ENCODE assay signal across 12 cellular contexts in genomic region chr5:150538007-150538917, GRCh38. TPM values are rescaled to one million over a fixed set of nuclear protein-coding genes. Genes with fewer than 3 reads are reported as not detected.
DNase-seq lines count a peak whose midpoint lies in the region; ATAC-seq and TF ChIP-seq lines count a peak whose summit lies in the region.
"Had no signal": no experiment of that assay in that cellular context is flagged by ENCODE, and none has a peak within 500 bp of the region (broad histone marks: within the 10 kb centered on the region; RNA-seq: fewer than 3 reads in every experiment).

No MANE protein-coding gene starts in this region.

- intact Hi-C loops in Panc1 (cut with micrococcal nuclease; ENCODE audit: unreplicated experiment) = no loop called here
- intact Hi-C loops in PC-9 (cut with micrococcal nuclease; ENCODE audit: unreplicated experiment) = no loop called here

- no peaks in the 10 kb centered on the region; the same call in 1 of the 2 replicates for H3F3A ChIP-seq in PC-9 (ENCODE audit: insufficient read depth, low read depth)

- DNase-seq in EL = peak; percentile 69
- DNase-seq in Panc1 (ENCODE audit: low read depth, low spot score) = no peak
- peak; percentile 64 for DNase-seq in epithelial cell of esophagus (ENCODE audit: low read depth)
- peak; percentile 88 for DNase-seq in myocyte (ENCODE audit: low read depth)
- no peak for DNase-seq in PC-9
- no peak for DNase-seq in pons (ENCODE audit: low spot score)
- DNase-seq: C1 segment of cervical spinal cord; Karpas-422; stimulated activated naive CD4-positive, alpha-beta T cell had no signal

- ATAC-seq in Panc1 = peak; percentile 52; the same call in 1 of the 2 replicates
- ATAC-seq in HG02798 (IDR thresholded peaks at IDR 0.05; ENCODE audit: poor library complexity, unreplicated experiment) = no peak
- ATAC-seq in GM19395 (IDR thresholded peaks at IDR 0.05; ENCODE audit: unreplicated experiment) = no peak
- ATAC-seq: mucosa of descending colon had no signal

- H3K27ac ChIP-seq in Panc1 (ENCODE audit: low read length) (no peak overlapping the region), PC-9 (no peak overlapping the region)

- H3K36me3 ChIP-seq in Panc1 (ENCODE audit: control insufficient read depth, insufficient read depth, low read length) (peaks cover 17% of the 10 kb centered on the region), PC-9 (ENCODE audit: low read depth) (peaks cover 16% of the 10 kb centered on the region; the same call in 1 of the 2 replicates)

- H4K20me1 ChIP-seq in PC-9 (ENCODE audit: insufficient read depth) = no peaks in the 10 kb centered on the region

- H3K4me3 ChIP-seq in Panc1 (ENCODE audit: low read depth in 2 of 2, low read length in 2 of 2) = no peak overlapping the region
- no peak overlapping the region for H3K4me3 ChIP-seq in epithelial cell of esophagus (ENCODE audit: low read length)
- H3K4me3 ChIP-seq in PC-9 = no peak overlapping the region
- H3K4me3 ChIP-seq: mucosa of descending colon had no signal

- no peak for TF ChIP-seq CTCF in Panc1 (IDR thresholded peaks at IDR 0.05)
- no peak for TF ChIP-seq CTCF in epithelial cell of esophagus (IDR thresholded peaks at IDR 0.05; ENCODE audit: insufficient read depth, low read depth, low read length, missing control alignments)
- no peak for TF ChIP-seq CTCF in PC-9 (conservative IDR thresholded peaks at IDR 0.05)

- no peaks in the 10 kb centered on the region for H3K79me2 ChIP-seq in PC-9 (ENCODE audit: low read depth)

- BruUV-seq in Panc1 (replicated peaks; lab: Mats Ljungman, UMichigan) = no TSS peak
- no TSS peak for BruUV-seq in PC-9 (replicated peaks; lab: Mats Ljungman, UMichigan)

- H3K4me1 ChIP-seq in Panc1 (ENCODE audit: control insufficient read depth, insufficient read depth, low read length) (no peaks in the 10 kb centered on the region), PC-9 (replicated peaks; ENCODE audit: insufficient read depth) (no peaks in the 10 kb centered on the region)

- H3K9me2 ChIP-seq in PC-9 (ENCODE audit: insufficient read depth) = no peaks in the 10 kb centered on the region

- H3K27me3 ChIP-seq in Panc1 (ENCODE audit: control insufficient read depth, insufficient read depth, low read length) (no peaks in the 10 kb centered on the region), PC-9 (ENCODE audit: insufficient read depth, low read depth) (no peaks in the 10 kb centered on the region)

- POLR2A ChIA-PET in Panc1 (lab: Charles Lee) = no interaction called here
- POLR2A ChIA-PET in PC-9 (lab: Charles Lee; ENCODE audit: unreplicated experiment) = no interaction called here

- no peak overlapping the region for H2AFZ ChIP-seq in PC-9

- in situ Hi-C loops in Panc1 (cut with HindIII; ENCODE audit: low pct_unique_long_range_greater_than_20kb, low sequenced_read_pairs) = no loop called here

- CTCF ChIA-PET in Panc1 (lab: Charles Lee) = interaction anchor here (0.5 to 1.0 kb wide), 3 partner anchors 25 to 80 kb away, joined by 3 to 10 read pairs (median 4); no protein-coding TSS in a partner anchor
- CTCF ChIA-PET in PC-9 (lab: Charles Lee) = no interaction called here

- H3K9me3 ChIP-seq in Panc1 (ENCODE audit: control insufficient read depth, insufficient read depth, low read depth, low read length) (no peaks in the 10 kb centered on the region), PC-9 (ENCODE audit: insufficient read depth, low read depth) (no peaks in the 10 kb centered on the region; the same call in 1 of the 2 replicates)
- H3K9me3 ChIP-seq: mucosa of descending colon had no signal

- H3K4me2 ChIP-seq in PC-9 = no peak overlapping the region

RNA-seq across cellular contexts. Expression of gene NDST1, which starts 30.3 kb away (rescaled TPM):
- total RNA-seq in Panc1 (2021; ENCODE audit: unreplicated experiment) = 142 TPM
- polyA plus RNA-seq in Panc1 (2012; ENCODE audit: insufficient read length) = 80.5 TPM
- 73.7 and 105 TPM in 2 replicates for total RNA-seq in myocyte
- polyA plus RNA-seq in myocyte (2012) = 353 TPM
- total RNA-seq in PC-9 (2021) = 94.3 and 100.0 TPM in 2 replicates

Comparison
In these comparisons a context has a peak if more than half of its experiments do, and no peak if none do; other contexts are left out.
1. DNase-seq: peak in EL (single experiment), epithelial cell of esophagus (single experiment) and myocyte (single experiment); none in Panc1 (single experiment), PC-9 (0 of 2) and pons (single experiment).